Comparison of ENCODE assay signal across 14 cellular contexts in genomic region chr5:78638973-78639669, GRCh38. TPM values are rescaled to one million over a fixed set of nuclear protein-coding genes. Genes with fewer than 3 reads are reported as not detected.
DNase-seq lines count a peak whose midpoint lies in the region; FAIRE-seq and TF ChIP-seq lines count a peak whose summit lies in the region.
"Had no signal": no experiment of that assay in that cellular context is flagged by ENCODE, and none has a peak within 500 bp of the region (broad histone marks: within the 10 kb centered on the region; RNA-seq: fewer than 3 reads in every experiment).

No MANE protein-coding gene starts in this region.

- no peak for TF ChIP-seq POLR2A in esophagus squamous epithelium (IDR thresholded peaks at IDR 0.05)

- no peak overlapping the region for H2AFZ ChIP-seq in PC-9

- no peak for TF ChIP-seq CTCF in PC-9 (conservative IDR thresholded peaks at IDR 0.05)
- no peak for TF ChIP-seq CTCF in esophagus squamous epithelium (IDR thresholded peaks at IDR 0.05)
- no peak for TF ChIP-seq CTCF in retinal pigment epithelial cell (conservative IDR thresholded peaks at IDR 0.05; ENCODE audit: low read depth, low read length)

- 75 to 84% methylated on average over 4 of the region's 4 CpGs for WGBS in esophagus squamous epithelium, 2 donors

- H3K27ac ChIP-seq in PC-9 (peak overlapping the region; percentile 75), esophagus squamous epithelium (peak overlapping the region in 3 of 4 donors; percentile 45 to 64 (median 49))

- H3K9me2 ChIP-seq in PC-9 (ENCODE audit: insufficient read depth) = no peaks in the 10 kb centered on the region

- H4K20me1 ChIP-seq in PC-9 (ENCODE audit: insufficient read depth) = no peaks in the 10 kb centered on the region

- POLR2A ChIA-PET in PC-9 (lab: Charles Lee; ENCODE audit: unreplicated experiment) = interaction anchor here (0.6 kb wide), 1 partner anchor 130 kb away, joined by 6 read pairs; no protein-coding TSS in a partner anchor

- FAIRE-seq in GM18507 (lab: Jason Lieb, UNC) = peak; percentile 50

- H3K79me2 ChIP-seq in PC-9 (ENCODE audit: low read depth) = peaks cover 81% of the 10 kb centered on the region

- H3K4me3 ChIP-seq in PC-9 (no peak overlapping the region; the same call in 1 of the 2 replicates), esophagus squamous epithelium (no peak overlapping the region), retinal pigment epithelial cell (ENCODE audit: low read length) (no peak overlapping the region)

- no TSS peak for BruUV-seq in PC-9 (replicated peaks; lab: Mats Ljungman, UMichigan)

- no peak for DNase-seq in GM18507 (ENCODE audit: extremely low spot score, insufficient read length, low read depth)
- DNase-seq in PC-9 = no peak
- no peak for DNase-seq in esophagus squamous epithelium (lab: John Stamatoyannopoulos, UW)
- peak; percentile 71 for DNase-seq in retinal pigment epithelial cell (ENCODE audit: low read depth)
- DNase-seq in pons (ENCODE audit: low spot score) = no peak
- DNase-seq in stimulated activated naive CD4-positive, alpha-beta T cell (lab: John Stamatoyannopoulos, UW) = no peak
- DNase-seq in stimulated activated CD4-positive, alpha-beta T cell treated with anti-CD3 and anti-CD28 coated beads, Interleukin-15, amount 100 ng/mL, for 24 hours = no peak
- no peak for DNase-seq in NCI-H1048 (lab: John Stamatoyannopoulos, UW)
- DNase-seq: activated CD4-positive, alpha-beta T cell treated with anti-CD3 and anti-CD28 coated beads, Interleukin-2, amount 50 U/mL, for 4 hours; activated gamma-delta T cell; CD4-positive, CD25-positive, alpha-beta regulatory T cell; NCI-H82; stimulated activated naive B cell treated with anti-CD40 and anti-IgM and Interleukin-4, amounts not matched to agents 10 μg/mL and 1 μg/mL and 100 μg/mL, for 72 hours had no signal

- peaks cover 41% of the 10 kb centered on the region for H3K4me1 ChIP-seq in PC-9 (replicated peaks; ENCODE audit: insufficient read depth)
- H3K4me1 ChIP-seq in esophagus squamous epithelium = peaks cover 0 to 45% (median 23%) of the 10 kb centered on the region in 3 donors

- H3F3A ChIP-seq in PC-9 (ENCODE audit: insufficient read depth, low read depth) = peaks cover 3% of the 10 kb centered on the region; the same call in 1 of the 2 replicates

- H3K27me3 ChIP-seq in PC-9 (ENCODE audit: insufficient read depth, low read depth) (no peaks in the 10 kb centered on the region), esophagus squamous epithelium (no peaks in the 10 kb centered on the region)

- no peaks in the 10 kb centered on the region for H3K9me3 ChIP-seq in PC-9 (ENCODE audit: insufficient read depth, low read depth)
- H3K9me3 ChIP-seq in esophagus squamous epithelium = no peaks in the 10 kb centered on the region

- CTCF ChIA-PET in PC-9 (lab: Charles Lee) = no interaction called here

- H3K36me3 ChIP-seq in PC-9 (ENCODE audit: low read depth) (0 out of 2 replicates have a peak, but pooled peaks cover under 1% of the 10 kb centered on the region), esophagus squamous epithelium (no peaks in the 10 kb centered on the region)

- intact Hi-C loops in PC-9 (cut with micrococcal nuclease; ENCODE audit: unreplicated experiment) (loop anchor here (1.0 kb wide), 1 partner anchor 44 kb away; no protein-coding TSS in a partner anchor), esophagus squamous epithelium (cut with DNase I) (no loop called here)

- H3K4me2 ChIP-seq in PC-9 = peak overlapping the region; percentile 40

RNA-seq across cellular contexts. Expression of gene LHFPL2, which starts 9.5 kb away (rescaled TPM):
- 10.1 and 14.0 TPM in 2 replicates for total RNA-seq in PC-9 (2021)
- 10 to 100 TPM in 1 of 4 donors, 1 to 10 TPM in 3; 2.2 to 11.1 (median 6.2) TPM for total RNA-seq in esophagus squamous epithelium
- total RNA-seq: T-helper 2 cell treated with Interferon-gamma antibody and Interleukin-4, amounts not matched to agents 100 ng/mL and 5 ng/mL, for 36 hours had no signal
